15 cellular contexts compared by ENCODE assay signal in genomic region chr20:17889226-17889625, GRCh38.
DNase-seq lines count a peak whose midpoint lies in the region; ATAC-seq and TF ChIP-seq lines count a peak whose summit lies in the region.
"Had no signal": no experiment of that assay in that cellular context is flagged by ENCODE, and none has a peak within 500 bp of the region (broad histone marks: within the 10 kb centered on the region; RNA-seq: fewer than 3 reads in every experiment).

No MANE protein-coding gene starts in this region.

- H3K9ac ChIP-seq in HCT116 (ENCODE audit: low read length) (no peak overlapping the region), Karpas-422 (ENCODE audit: low read length) (no peak overlapping the region)

- CTCF ChIA-PET in AG04450 (lab: Charles Lee) (no interaction called here), HCT116 (lab: Charles Lee) (no interaction called here)

- no TSS peak for BruUV-seq in HCT116 (replicated peaks; lab: Mats Ljungman, UMichigan)

- 64% methylated on average over 1 of the region's 1 CpG for WGBS in right cardiac atrium
- WGBS in tibial nerve, 2 donors: 71 to 79% methylated on average over 1 of the region's 1 CpG

- RAD21 ChIA-PET in HCT116 (lab: Charles Lee; ENCODE audit: low non-redundant PET in 1 of 2, low total read pairs in 2 of 2, uncharacterized antibody in 2 of 2, unreplicated experiment in 2 of 2): interaction anchor here in 1 of 2 experiments (0.6 kb wide), 1 partner anchor 234 kb away, joined by 3 read pairs; no protein-coding TSS in a partner anchor

- DNase-seq in AG04450 (ENCODE audit: low read depth, low spot score): no peak
- peak; percentile 15 for DNase-seq in HCT116 (ENCODE audit: low read depth, low spot score)
- peak; percentile 57 for DNase-seq in astrocyte of the cerebellum (ENCODE audit: low read depth)
- peak; percentile 65 for DNase-seq in fibroblast of the aortic adventitia (ENCODE audit: low read depth)
- no peak for DNase-seq in right cardiac atrium
- DNase-seq in tibial nerve (ENCODE audit: low spot score in 2 of 2): no peak
- no peak for DNase-seq in Karpas-422
- DNase-seq: Calu3, lower lobe of right lung, NCI-H2029, NCI-H524 treated with DMSO at 0.1 percent for 48 hours had no signal

- H4K20me1 ChIP-seq in HCT116 (ENCODE audit: insufficient read depth) (no peaks in the 10 kb centered on the region), Karpas-422 (ENCODE audit: insufficient read depth, low read depth, low read length) (no peaks in the 10 kb centered on the region)

- H3K9me2 ChIP-seq in HCT116 (ENCODE audit: insufficient read depth) (no peaks in the 10 kb centered on the region), Karpas-422 (replicated peaks; ENCODE audit: insufficient read depth, low read length) (no peaks in the 10 kb centered on the region)

- ATAC-seq in HCT116 (no peak), right cardiac atrium (no peak), HG03520 (IDR thresholded peaks at IDR 0.05; ENCODE audit: unreplicated experiment) (no peak)
- ATAC-seq: lower lobe of right lung; natural killer cell treated with Interleukin-12 subunit alpha and Interleukin-12 subunit beta and Interleukin-15 and Interleukin-18, amount 100 ng/mL, for 72 hours; Panc1 had no signal

- POLR2A ChIA-PET in AG04450 (lab: Yijun Ruan, JAX) (no interaction called here), HCT116 (lab: Charles Lee) (no interaction called here)

- no peak for TF ChIP-seq EP300 in tibial nerve (IDR thresholded peaks at IDR 0.05)

- H3K79me2 ChIP-seq in HCT116 (ENCODE audit: insufficient read depth, low read length) (no peaks in the 10 kb centered on the region), Karpas-422 (ENCODE audit: low read length) (no peaks in the 10 kb centered on the region)

- no peaks in the 10 kb centered on the region for H3K36me3 ChIP-seq in HCT116 (ENCODE audit: control insufficient read depth in 1 of 2, insufficient read depth in 2 of 2, low read length in 2 of 2)
- no peaks in the 10 kb centered on the region for H3K36me3 ChIP-seq in tibial nerve
- H3K36me3 ChIP-seq in Karpas-422 (ENCODE audit: insufficient read depth, low read length): no peaks in the 10 kb centered on the region
- H3K36me3 ChIP-seq: lower lobe of right lung had no signal

- in situ Hi-C loops in astrocyte of the cerebellum (cut with HindIII; ENCODE audit: low sequenced_read_pairs): no loop called here

- H3K27ac ChIP-seq in AG04450 (ENCODE audit: low read depth, low read length) (no peak overlapping the region), HCT116 (ENCODE audit: low read depth, low read length) (no peak overlapping the region), right cardiac atrium (ENCODE audit: low read length) (no peak overlapping the region), tibial nerve (no peak overlapping the region), Karpas-422 (ENCODE audit: low read length) (no peak overlapping the region)
- H3K27ac ChIP-seq: lower lobe of right lung, VCaP had no signal

- no peak overlapping the region for H3K4me3 ChIP-seq in AG04450 (ENCODE audit: low read depth, low read length)
- H3K4me3 ChIP-seq in HCT116 (replicated peaks in 1 of 2; ENCODE audit: low read depth in 1 of 2, low read length in 2 of 2): no peak overlapping the region
- no peak overlapping the region for H3K4me3 ChIP-seq in astrocyte of the cerebellum (ENCODE audit: low read depth, low read length)
- no peak overlapping the region for H3K4me3 ChIP-seq in fibroblast of the aortic adventitia (ENCODE audit: low read depth, low read length)
- no peak overlapping the region for H3K4me3 ChIP-seq in right cardiac atrium (ENCODE audit: low read length)
- H3K4me3 ChIP-seq in tibial nerve: no peak overlapping the region
- H3K4me3 ChIP-seq in Karpas-422 (ENCODE audit: low read length): no peak overlapping the region
- H3K4me3 ChIP-seq: lower lobe of right lung had no signal

- H3K27me3 ChIP-seq in AG04450 (ENCODE audit: control insufficient read depth, insufficient read depth, low read length) (no peaks in the 10 kb centered on the region), HCT116 (ENCODE audit: insufficient read depth, low read length) (no peaks in the 10 kb centered on the region), right cardiac atrium (ENCODE audit: control insufficient read depth, insufficient read depth) (no peaks in the 10 kb centered on the region), tibial nerve (no peaks in the 10 kb centered on the region), Karpas-422 (ENCODE audit: low read length) (no peaks in the 10 kb centered on the region)

- 0 out of 2 replicates have a peak, but pooled peaks have one; percentile 3 for TF ChIP-seq CTCF in AG04450 (IDR thresholded peaks at IDR 0.05; ENCODE audit: low read depth, low read length)
- peak in 1 of 3 experiments; percentile 24; a peak in 1 of 6 replicates for TF ChIP-seq CTCF in HCT116 (IDR thresholded peaks at IDR 0.05 in 2 of 3, conservative IDR thresholded peaks at IDR 0.05 in 1 of 3; ENCODE audit: borderline replicate concordance in 1 of 3, insufficient read depth in 1 of 3, low read depth in 2 of 3, low read length in 2 of 3)
- TF ChIP-seq CTCF in astrocyte of the cerebellum (IDR thresholded peaks at IDR 0.05; ENCODE audit: low read depth, low read length, missing control alignments): peak; percentile 34
- TF ChIP-seq CTCF in fibroblast of the aortic adventitia (IDR thresholded peaks at IDR 0.05; ENCODE audit: insufficient read depth, low read length): peak; percentile 39
- no peak for TF ChIP-seq CTCF in tibial nerve (IDR thresholded peaks at IDR 0.05)

- H2AFZ ChIP-seq in HCT116 (ENCODE audit: low read depth, low read length, poor library complexity, severe bottlenecking) (no peak overlapping the region), Karpas-422 (ENCODE audit: low read length) (no peak overlapping the region)

- H3K9me3 ChIP-seq in AG04450 (ENCODE audit: control insufficient read depth, insufficient read depth, low read length) (peaks cover 25% of the 10 kb centered on the region), HCT116 (ENCODE audit: control insufficient read depth in 1 of 2, insufficient read depth in 1 of 2, low read depth in 1 of 2, low read length in 2 of 2) (peaks cover 0 to 30% of the 10 kb centered on the region in 2 experiments; a peak in 1 of 4 replicates), right cardiac atrium (ENCODE audit: control insufficient read depth, low read length) (no peaks in the 10 kb centered on the region), tibial nerve (peaks cover 0 to 27% (median 0%) of the 10 kb centered on the region in 4 donors), Karpas-422 (ENCODE audit: low read length) (no peaks in the 10 kb centered on the region)

- TF ChIP-seq RAD21 in HCT116 (IDR thresholded peaks at IDR 0.05; ENCODE audit: low read depth): peak; percentile 58

- no peak overlapping the region for H3K4me2 ChIP-seq in HCT116 (ENCODE audit: low read length)
- no peak overlapping the region for H3K4me2 ChIP-seq in Karpas-422 (ENCODE audit: low read depth, low read length, poor library complexity, severe bottlenecking)

- H3K4me1 ChIP-seq in HCT116 (ENCODE audit: control insufficient read depth in 1 of 2, insufficient read depth in 2 of 2, low read length in 2 of 2): peaks cover 4 to 16% of the 10 kb centered on the region in 2 experiments; a peak in 3 of 4 replicates
- H3K4me1 ChIP-seq in right cardiac atrium (ENCODE audit: control insufficient read depth, insufficient read depth, low read length): no peaks in the 10 kb centered on the region
- H3K4me1 ChIP-seq in tibial nerve: peaks cover 0 to 23% (median 2%) of the 10 kb centered on the region in 4 donors
- no peaks in the 10 kb centered on the region for H3K4me1 ChIP-seq in Karpas-422 (ENCODE audit: low read length)

- no peak for TF ChIP-seq POLR2A in HCT116 (IDR thresholded peaks at IDR 0.05; ENCODE audit: borderline replicate concordance, extremely low read depth, insufficient read depth, insufficient read length)
- no peak for TF ChIP-seq POLR2A in tibial nerve (IDR thresholded peaks at IDR 0.05)

- intact Hi-C loops in HCT116 (cut with micrococcal nuclease) (no loop called here), right cardiac atrium (cut with DNase I) (loop anchor here in 1 of 4 donors (10.0 kb wide), 1 partner anchor 194 kb away; the partner anchor contains the start of gene BANF2)

TF ChIP-seq in HCT116, 20 proteins besides CTCF, POLR2A, EP300 and RAD21:
- TF ChIP-seq TCF7L2 (IDR thresholded peaks at IDR 0.05; ENCODE audit: borderline replicate concordance, extremely low read depth, insufficient read depth, insufficient read length): no peak
- no peak for TF ChIP-seq ZFX (IDR thresholded peaks at IDR 0.05)
- no peak for TF ChIP-seq JUND (IDR thresholded peaks at IDR 0.05)
- peak; percentile 50; the same call in 1 of the 2 replicates for TF ChIP-seq CBX3 (IDR thresholded peaks at IDR 0.05; ENCODE audit: low read depth)
- no peak for TF ChIP-seq FOSL1 (IDR thresholded peaks at IDR 0.05; ENCODE audit: low read depth)
- TF ChIP-seq ZNF274 (IDR thresholded peaks at IDR 0.05; ENCODE audit: low read depth, low read length): no peak

Comparison
In these comparisons a context has a peak if more than half of its experiments do, and no peak if none do; other contexts are left out.
1. DNase-seq: peak in HCT116 (single experiment), astrocyte of the cerebellum (single experiment) and fibroblast of the aortic adventitia (single experiment); none in AG04450 (single experiment), right cardiac atrium (0 of 3), tibial nerve (0 of 2) and Karpas-422 (single experiment).
2. CTCF ChIP-seq: peak in AG04450 (single experiment), astrocyte of the cerebellum (single experiment) and fibroblast of the aortic adventitia (single experiment); none in tibial nerve (0 of 5).